ENCODE assay signal across 9 cellular contexts in the genomic region with DNA sequence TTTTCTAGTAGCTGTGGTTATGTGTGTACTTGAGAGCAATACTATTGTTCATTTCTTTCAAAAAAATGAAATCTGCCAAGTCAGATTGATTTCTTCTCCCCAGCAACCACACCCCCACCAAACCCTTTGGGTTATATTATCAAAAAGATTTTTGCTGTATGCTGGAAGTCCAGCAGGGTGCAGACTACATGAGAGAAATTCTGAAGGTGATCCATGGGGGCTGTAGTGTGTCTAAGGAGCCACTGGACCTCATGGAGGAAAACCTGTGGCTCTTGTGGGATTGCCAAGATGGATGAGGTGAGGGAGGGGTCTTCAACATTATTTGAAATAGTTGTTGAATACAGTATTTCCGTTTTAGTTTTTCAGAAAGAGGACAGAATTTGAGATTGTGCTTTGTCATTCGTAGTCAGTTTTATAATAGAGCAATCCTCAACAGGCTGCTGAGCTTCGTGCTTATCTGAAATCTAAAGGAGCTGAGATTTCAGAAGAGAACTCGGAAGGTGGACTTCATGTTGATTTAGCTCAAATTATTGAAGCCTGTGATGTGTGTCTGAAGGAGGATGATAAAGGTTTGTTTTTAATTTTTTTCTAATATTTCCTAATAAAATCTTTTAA. TPM values are rescaled to one million over a fixed set of nuclear protein-coding genes. Genes with fewer than 3 reads are reported as not detected.
DNase-seq lines count a peak whose midpoint lies in the region; ATAC-seq and TF ChIP-seq lines count a peak whose summit lies in the region.
"Had no signal": no experiment of that assay in that cellular context is flagged by ENCODE, and none has a peak within 500 bp of the region (broad histone marks: within the 10 kb centered on the region; RNA-seq: fewer than 3 reads in every experiment).

No MANE protein-coding gene starts in this region.

- CTCF ChIA-PET in activated B cell treated with CpG ODN at 0.5 μM for 24 hours (lab: Charles Lee), result no interaction called here

- H3K36me3 Mint-ChIP-seq in activated B cell treated with CpG ODN at 0.5 μM for 24 hours (ENCODE audit: low read depth), result peaks cover 54% of the 10 kb centered on the region
- H3K36me3 Mint-ChIP-seq in stimulated activated memory B cell treated with anti-CD40 and anti-IgM and Interleukin-4, amounts not matched to agents 10 μg/mL and 1 μg/mL and 100 μg/mL, for 72 hours, result peaks cover 24% of the 10 kb centered on the region

- peak; percentile 22 for ATAC-seq in HG02938 (IDR thresholded peaks at IDR 0.05; ENCODE audit: unreplicated experiment)
- no peak for ATAC-seq in activated B cell treated with CpG ODN at 0.5 μM for 24 hours (ENCODE audit: low read depth)
- ATAC-seq in GM21619 (IDR thresholded peaks at IDR 0.05; ENCODE audit: unreplicated experiment), result no peak
- ATAC-seq in HG03469 (IDR thresholded peaks at IDR 0.05; ENCODE audit: unreplicated experiment), result no peak
- ATAC-seq in HG03432 (IDR thresholded peaks at IDR 0.05; ENCODE audit: unreplicated experiment), result no peak
- no peak for ATAC-seq in stimulated activated memory B cell treated with anti-CD40 and anti-IgM and Interleukin-4, amounts not matched to agents 10 μg/mL and 1 μg/mL and 100 μg/mL, for 72 hours

- peak; percentile 38 for DNase-seq in D341Med (ENCODE audit: low spot score)
- no peak for DNase-seq in activated B cell treated with CpG ODN at 0.5 μM for 24 hours
- peak; percentile 14 to 30 for DNase-seq in lung microvascular endothelial cell (ENCODE audit: low read depth in 2 of 2)
- DNase-seq: occipital lobe had no signal

- H3K27me3 Mint-ChIP-seq in activated B cell treated with CpG ODN at 0.5 μM for 24 hours, result no peaks in the 10 kb centered on the region
- no peaks in the 10 kb centered on the region for H3K27me3 Mint-ChIP-seq in stimulated activated memory B cell treated with anti-CD40 and anti-IgM and Interleukin-4, amounts not matched to agents 10 μg/mL and 1 μg/mL and 100 μg/mL, for 72 hours

- intact Hi-C loops in activated B cell treated with CpG ODN at 0.5 μM for 24 hours (cut with micrococcal nuclease), result loop anchor here (10.0 kb wide), 3 partner anchors 208 to 1648 kb away; a partner anchor contains a TSS

- H3K4me3 Mint-ChIP-seq in activated B cell treated with CpG ODN at 0.5 μM for 24 hours, result peak overlapping the region; percentile 19
- no peak overlapping the region for H3K4me3 Mint-ChIP-seq in stimulated activated memory B cell treated with anti-CD40 and anti-IgM and Interleukin-4, amounts not matched to agents 10 μg/mL and 1 μg/mL and 100 μg/mL, for 72 hours

- H3K9me3 Mint-ChIP-seq in activated B cell treated with CpG ODN at 0.5 μM for 24 hours, result no peaks in the 10 kb centered on the region
- H3K9me3 Mint-ChIP-seq in stimulated activated memory B cell treated with anti-CD40 and anti-IgM and Interleukin-4, amounts not matched to agents 10 μg/mL and 1 μg/mL and 100 μg/mL, for 72 hours, result no peaks in the 10 kb centered on the region

- H3K4me1 Mint-ChIP-seq in activated B cell treated with CpG ODN at 0.5 μM for 24 hours, result peaks cover 41% of the 10 kb centered on the region
- peaks cover 25% of the 10 kb centered on the region for H3K4me1 Mint-ChIP-seq in stimulated activated memory B cell treated with anti-CD40 and anti-IgM and Interleukin-4, amounts not matched to agents 10 μg/mL and 1 μg/mL and 100 μg/mL, for 72 hours

- POLR2A ChIA-PET in activated B cell treated with CpG ODN at 0.5 μM for 24 hours (lab: Charles Lee), result no interaction called here

- no peak overlapping the region for H3K27ac Mint-ChIP-seq in activated B cell treated with CpG ODN at 0.5 μM for 24 hours
- no peak overlapping the region for H3K27ac Mint-ChIP-seq in stimulated activated memory B cell treated with anti-CD40 and anti-IgM and Interleukin-4, amounts not matched to agents 10 μg/mL and 1 μg/mL and 100 μg/mL, for 72 hours

- no peak for TF ChIP-seq CTCF in activated B cell treated with CpG ODN at 0.5 μM for 24 hours (IDR thresholded peaks at IDR 0.05)

RNA-seq across cellular contexts. Expression of a gene that starts 3.1 kb away (rescaled TPM):
- total RNA-seq in activated B cell treated with CpG ODN at 0.5 μM for 24 hours (234 and 248 TPM in 2 replicates), lung microvascular endothelial cell (92.4 and 118 TPM in 2 replicates)
